ENCODE assay signal across 8 cellular contexts in genomic region chr1:236753554-236753953, GRCh38. TPM values are rescaled to one million over a fixed set of nuclear protein-coding genes. Genes with fewer than 3 reads are reported as not detected.
DNase-seq lines count a peak whose midpoint lies in the region; ATAC-seq, FAIRE-seq and TF ChIP-seq lines count a peak whose summit lies in the region.

No MANE protein-coding gene starts in this region.

- no peak overlapping the region for H2BK15ac ChIP-seq in mesenchymal stem cell (ENCODE audit: low read depth, poor library complexity, severe bottlenecking)

- no peak overlapping the region for H3K27ac ChIP-seq in GM12878 (ENCODE audit: control insufficient read depth, insufficient read depth)
- no peak overlapping the region for H3K27ac ChIP-seq in mesenchymal stem cell (ENCODE audit: low read length, poor library complexity, severe bottlenecking)
- H3K27ac ChIP-seq in ovary = no peak overlapping the region

- H3K4me3 ChIP-seq in GM12878 (no peak overlapping the region), mesenchymal stem cell (ENCODE audit: insufficient read depth in 1 of 2, low read depth in 1 of 2, low read length in 2 of 2) (no peak overlapping the region), ovary (no peak overlapping the region)

- no peak overlapping the region for H3K23ac ChIP-seq in mesenchymal stem cell (ENCODE audit: low read length in 2 of 2)

- RAD21 ChIA-PET in GM12878 (lab: Charles Lee; ENCODE audit: unreplicated experiment) = interaction anchor here (1.0 kb wide), 1 partner anchor 633 kb away, joined by 5 read pairs; no protein-coding TSS in a partner anchor

- H3K9ac ChIP-seq in GM12878 (ENCODE audit: control insufficient read depth, insufficient read depth, low read length) (no peak overlapping the region), mesenchymal stem cell (ENCODE audit: low read length) (no peak overlapping the region)

- H3K27me3 ChIP-seq in GM12878 (replicated peaks in 1 of 2; ENCODE audit: control insufficient read depth in 2 of 2, insufficient read depth in 2 of 2, low read length in 1 of 2) = no peaks in the 10 kb centered on the region; a peak in 1 of 4 replicates
- peaks cover 0 to under 1% of the 10 kb centered on the region in 2 experiments for H3K27me3 ChIP-seq in mesenchymal stem cell (ENCODE audit: control insufficient read depth in 1 of 2, insufficient read depth in 1 of 2, low read length in 2 of 2)
- H3K27me3 ChIP-seq in ovary = no peaks in the 10 kb centered on the region

- no TSS peak for BruUV-seq in GM12878 (replicated peaks; lab: Mats Ljungman, UMichigan)

- FAIRE-seq in GM12878 (lab: Jason Lieb, UNC) = no peak

- H3K18ac ChIP-seq in mesenchymal stem cell (ENCODE audit: low read depth in 1 of 2, low read length in 2 of 2) = no peak overlapping the region

- H3K79me1 ChIP-seq in mesenchymal stem cell (replicated peaks; ENCODE audit: low read length, poor library complexity, severe bottlenecking) = no peaks in the 10 kb centered on the region

- no peak overlapping the region for H3K4ac ChIP-seq in mesenchymal stem cell (ENCODE audit: low read depth in 1 of 2, low read length in 2 of 2)

- no peak overlapping the region for H2BK120ac ChIP-seq in mesenchymal stem cell (ENCODE audit: low read depth, low read length)

- no peak overlapping the region for H4K91ac ChIP-seq in mesenchymal stem cell (ENCODE audit: low read length)

- no peaks in the 10 kb centered on the region for H3K9me3 ChIP-seq in GM12878 (replicated peaks; ENCODE audit: control insufficient read depth, insufficient read depth, low read length)
- no peaks in the 10 kb centered on the region for H3K9me3 ChIP-seq in mesenchymal stem cell (ENCODE audit: control insufficient read depth, low read length)
- no peaks in the 10 kb centered on the region for H3K9me3 ChIP-seq in ovary

- TF ChIP-seq POLR2A in GM12878 (IDR thresholded peaks at IDR 0.05; ENCODE audit: low read depth, low read length) (no peak), ovary (IDR thresholded peaks at IDR 0.05) (no peak)

- no peaks in the 10 kb centered on the region for H3K36me3 ChIP-seq in GM12878 (ENCODE audit: control insufficient read depth in 2 of 2, insufficient read depth in 2 of 2, low read length in 1 of 2)
- H3K36me3 ChIP-seq in mesenchymal stem cell (ENCODE audit: control insufficient read depth in 1 of 2, insufficient read depth in 2 of 2, low read depth in 1 of 2, low read length in 2 of 2) = no peaks in the 10 kb centered on the region
- H3K36me3 ChIP-seq in ovary = no peaks in the 10 kb centered on the region

- no peak overlapping the region for H3K4me2 ChIP-seq in GM12878 (ENCODE audit: control insufficient read depth, insufficient read depth)
- no peak overlapping the region for H3K4me2 ChIP-seq in mesenchymal stem cell (ENCODE audit: low read length, poor library complexity, severe bottlenecking)

- DNase-seq in Daoy (ENCODE audit: low read depth) (peak; percentile 25), M059J (ENCODE audit: low read depth) (peak; percentile 60), GM12878 (ENCODE audit: low read depth, low spot score) (no peak), mesenchymal stem cell (peak; percentile 54), ovary (no peak)
- DNase-seq in stimulated activated CD8-positive, alpha-beta memory T cell treated with anti-CD3 and anti-CD28 coated beads, Interleukin-4, amount 100 ng/mL, for 48 hours = no peak

- no peaks in the 10 kb centered on the region for H3K79me2 ChIP-seq in GM12878 (ENCODE audit: control insufficient read depth, insufficient read depth, low read length)

- H4K20me1 ChIP-seq in GM12878 (ENCODE audit: control insufficient read depth, insufficient read depth) = no peaks in the 10 kb centered on the region

- H2AFZ ChIP-seq in GM12878 (ENCODE audit: control insufficient read depth, low read depth, low read length) (no peak overlapping the region), mesenchymal stem cell (ENCODE audit: low read depth, low read length) (no peak overlapping the region)

- peak; percentile 43 for TF ChIP-seq RAD21 in GM12878 (IDR thresholded peaks at IDR 0.05; ENCODE audit: insufficient read depth, low read depth, low read length)

- in situ Hi-C loops in GM12878 (cut with MboI) = loop anchor here (10.0 kb wide), 2 partner anchors 631 to 811 kb away; no protein-coding TSS in a partner anchor

- 54% methylated on average over 3 of the region's 4 CpGs for WGBS in GM12878 (ENCODE audit: insufficient coverage, insufficient replicate concordance, low lambda C conversion rate, missing lambda C conversion rate)
- 51% methylated on average over 4 of the region's 4 CpGs for WGBS in mesenchymal stem cell
- WGBS in ovary, 3 donors = 66 to 79% (median 72%) methylated on average over 4 of the region's 4 CpGs

- intact Hi-C loops in GM12878 (cut with micrococcal nuclease; ENCODE audit: unreplicated experiment) (loop anchor here (2.0 to 10.0 kb wide), 3 partner anchors 371 to 811 kb away; no protein-coding TSS in a partner anchor), ovary (cut with DNase I) (no loop called here)

- H3K4me1 ChIP-seq in GM12878 (ENCODE audit: control insufficient read depth, insufficient read depth, low read length) = no peaks in the 10 kb centered on the region
- H3K4me1 ChIP-seq in mesenchymal stem cell (ENCODE audit: control insufficient read depth, insufficient read depth, low read depth, low read length) = peaks cover 3% of the 10 kb centered on the region
- H3K4me1 ChIP-seq in ovary (ENCODE audit: insufficient read depth) = no peaks in the 10 kb centered on the region

- ATAC-seq in GM12878 (peak; percentile 79), HG02970 (IDR thresholded peaks at IDR 0.05; ENCODE audit: low FRiP score, unreplicated experiment) (no peak), GM18520 (IDR thresholded peaks at IDR 0.05; ENCODE audit: unreplicated experiment) (no peak)

- TF ChIP-seq EP300 in GM12878 (IDR thresholded peaks at IDR 0.05; ENCODE audit: borderline replicate concordance in 1 of 2, control insufficient read depth in 1 of 2, low read depth in 2 of 2, low read length in 2 of 2) = no peak
- no peak for TF ChIP-seq EP300 in ovary (IDR thresholded peaks at IDR 0.05)

- no peak overlapping the region for H3K14ac ChIP-seq in mesenchymal stem cell (ENCODE audit: low read length in 2 of 2)

- peak; percentile 23 to 33 (median 26); a peak in 3 of 6 replicates for TF ChIP-seq CTCF in GM12878 (IDR thresholded peaks at IDR 0.05 in 2 of 3, conservative IDR thresholded peaks at IDR 0.05 in 1 of 3; ENCODE audit: control insufficient read depth in 2 of 3, extremely low read depth in 1 of 3, insufficient read depth in 1 of 3, low read depth in 3 of 3, low read length in 3 of 3)
- TF ChIP-seq CTCF in ovary (IDR thresholded peaks at IDR 0.05) = no peak

- SMC1A ChIA-PET in GM12878 (lab: Charles Lee; ENCODE audit: uncharacterized antibody, unreplicated experiment) = interaction anchor here (0.6 kb wide), 1 partner anchor 633 kb away, joined by 3 read pairs; no protein-coding TSS in a partner anchor

- CTCF ChIA-PET in GM12878 (lab: Yijun Ruan, JAX) = interaction anchor here (0.6 to 2.4 kb wide), 7 partner anchors 47 to 633 kb away, joined by 3 to 7 read pairs (median 4); no protein-coding TSS in a partner anchor

- H2BK12ac ChIP-seq in mesenchymal stem cell (ENCODE audit: low read length in 2 of 2) = no peak overlapping the region

- no peak overlapping the region for H2BK5ac ChIP-seq in mesenchymal stem cell (ENCODE audit: low read depth, low read length, poor library complexity, severe bottlenecking)

- H2AK5ac ChIP-seq in mesenchymal stem cell (ENCODE audit: low read length, severe bottlenecking) = no peak overlapping the region

- peak overlapping the region; percentile 54 for H4K8ac ChIP-seq in mesenchymal stem cell (ENCODE audit: low read length)

- POLR2A ChIA-PET in GM12878 (lab: Charles Lee) = no interaction called here

TF ChIP-seq in GM12878, 131 proteins besides CTCF, POLR2A, EP300 and RAD21 (continues in another document):
- no peak for TF ChIP-seq MEF2B (IDR thresholded peaks at IDR 0.05; ENCODE audit: partially characterized antibody, poor library complexity, severe bottlenecking)

RNA-seq across cellular contexts. Expression of gene MTR, which starts 41.5 kb away (rescaled TPM):
- 19.4 and 21.0 TPM in 2 replicates for total RNA-seq in Daoy (2014; rRNA removed; shearing (Covaris generic))
- total RNA-seq in M059J (2014; rRNA removed; shearing (Covaris generic)) = 11.5 and 15.0 TPM in 2 replicates
- 126 and 132 TPM in 2 replicates for total RNA-seq in GM12878 (2013; cell fraction: nucleolus; rRNA removed)
- 21.8 and 23.9 TPM in 2 replicates for total RNA-seq in GM12878 (2014; rRNA removed)
- total RNA-seq in GM12878 (2014; rRNA removed; fragmentation: Illumina TruSeq; extraction: Trizol) = 22.5 and 24.0 TPM in 2 replicates
- 38.7 TPM in 2 replicates for total RNA-seq in GM12878 (2021)
- polyA plus RNA-seq in GM12878 (2011; ENCODE audit: low read depth) = 7.8 TPM
- 29.1 and 43.0 TPM in 2 replicates for polyA plus RNA-seq in GM12878 (2011; rRNA removed)
- polyA plus RNA-seq in GM12878 (2011; cell fraction: cytosol; rRNA removed) = 11.2 and 12.6 TPM in 2 replicates
- polyA plus RNA-seq in GM12878 (2011; cell fraction: nucleus; rRNA removed) = 38.6 and 39.1 TPM in 2 replicates
- 13.1 and 15.8 TPM in 2 replicates for polyA plus RNA-seq in GM12878 (2012)
- 13.8 and 16.5 TPM in 2 replicates for polyA plus RNA-seq in GM12878 (2014; fragmentation: Illumina TruSeq; extraction: Trizol)
- 1 to 10 TPM; 2.4 to 5.3 TPM for polyA plus RNA-seq in GM12878 (2014; fragmentation: Nextera tagmentation; extraction: Ambion mirVana)
- polyA plus RNA-seq in GM12878 (2014; rRNA removed) = 12.2 and 14.2 TPM in 2 replicates
- 10 to 100 TPM; 13.6 to 18.8 TPM for polyA plus RNA-seq in GM12878 (2016; fragmentation: Nextera tagmentation; extraction: Ambion mirVana)
- polyA minus RNA-seq in GM12878 (2011; rRNA and poly(A)+ RNA removed) = 52.1 and 70.2 TPM in 2 replicates
- polyA minus RNA-seq in GM12878 (2011; cell fraction: cytosol; rRNA and poly(A)+ RNA removed) = 16.3 and 22.7 TPM in 2 replicates
- polyA minus RNA-seq in GM12878 (2011; cell fraction: nucleus; rRNA and poly(A)+ RNA removed) = 19.6 and 25.7 TPM in 2 replicates
- 7.8 TPM for polyA plus RNA-seq in mesenchymal stem cell (2013, experiment 1 of 2)
- polyA plus RNA-seq in mesenchymal stem cell (2013, experiment 2 of 2) = 7.5 TPM
- 10 to 100 TPM; 26.1 to 60.8 (median 51.9) TPM for total RNA-seq in ovary
- polyA plus RNA-seq in ovary = 10 to 100 TPM; 10.2 to 21.9 TPM

Comparison
In these comparisons a context has a peak if more than half of its experiments do, and no peak if none do; other contexts are left out.
1. DNase-seq: peak in Daoy (single experiment), M059J (single experiment) and mesenchymal stem cell (single experiment); none in GM12878 (single experiment), stimulated activated CD8-positive, alpha-beta memory T cell treated with anti-CD3 and anti-CD28 coated beads, Interleukin-4, amount 100 ng/mL, for 48 hours (single experiment) and ovary (0 of 5).
2. CTCF ChIP-seq: peak in GM12878 (3 of 3); none in ovary (0 of 3).